21 cellular contexts compared by ENCODE assay signal in the genomic region with DNA sequence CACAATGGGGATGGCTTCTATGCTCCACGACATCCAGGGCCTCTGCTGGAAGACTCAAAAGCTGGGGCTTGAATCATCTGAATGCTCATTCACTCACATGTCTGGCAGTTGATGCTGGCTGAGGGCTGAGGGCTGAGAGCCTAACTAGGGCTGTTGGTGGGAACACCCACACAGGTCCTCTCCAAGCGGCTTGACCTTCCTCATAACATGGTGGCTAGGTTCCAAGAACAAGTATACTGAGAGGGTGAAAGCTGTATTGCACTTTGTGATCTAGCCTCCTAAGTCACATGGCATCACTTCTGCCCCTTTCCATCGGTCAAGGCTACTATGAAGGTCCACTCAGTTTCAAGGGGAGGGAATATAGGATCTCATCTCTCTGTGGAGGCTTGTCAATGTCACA. TPM values are rescaled to one million over a fixed set of nuclear protein-coding genes. Genes with fewer than 3 reads are reported as not detected.
"Had no signal": no experiment of that assay in that cellular context is flagged by ENCODE, and none has a peak within 500 bp of the region (broad histone marks: within the 10 kb centered on the region; RNA-seq: fewer than 3 reads in every experiment).

No MANE protein-coding gene starts in this region.

- H3K4me1 ChIP-seq: psoas muscle, sigmoid colon, stomach, uterus had no signal

- H3K36me3 ChIP-seq: sigmoid colon, stomach, uterus had no signal

- H3K27me3 ChIP-seq: dorsolateral prefrontal cortex, uterus had no signal

- H3K4me3 ChIP-seq: dorsolateral prefrontal cortex, psoas muscle, sigmoid colon, skin epidermis, stomach, uterus had no signal

- ATAC-seq: psoas muscle; stimulated activated naive B cell treated with anti-CD40 and anti-IgM and Interleukin-4, amounts not matched to agents 10 μg/mL and 1 μg/mL and 100 μg/mL, for 72 hours had no signal

- H3K27ac ChIP-seq: psoas muscle, sigmoid colon, skin epidermis, stomach, uterus had no signal

- H3K9me3 ChIP-seq: psoas muscle, sigmoid colon, stomach, uterus had no signal

- DNase-seq: cortex of kidney; dorsolateral prefrontal cortex; effector CD8-positive, alpha-beta T cell; foreskin melanocyte; islet precursor cell; mesendoderm; naive B cell; psoas muscle; retina; sigmoid colon; stimulated activated CD4-positive, alpha-beta T cell treated with anti-CD3 and anti-CD28 coated beads, Interleukin-2, amount 100 ng/mL, for 24 hours; stimulated activated CD4-positive, alpha-beta T cell treated with anti-CD3 and anti-CD28 coated beads, Interleukin-4, amount 100 ng/mL, for 4 hours; stimulated activated naive B cell treated with anti-CD40 and anti-IgM and Interleukin-4, amounts not matched to agents 10 μg/mL and 1 μg/mL and 100 μg/mL, for 72 hours; stomach; substantia nigra; uterus had no signal

RNA-seq across cellular contexts. Expression of a gene that starts 7.5 kb away (rescaled TPM):
- total RNA-seq: lung microvascular endothelial cell, psoas muscle had no signal

RNA-seq across cellular contexts. Expression of a gene that starts 21.2 kb away (rescaled TPM):
- total RNA-seq: glomerular endothelial cell, liver, omental fat pad, psoas muscle, stomach had no signal
